23 cellular contexts compared by ENCODE assay signal in genomic region chr3:182252802-182253201, GRCh38.
"Had no signal": no experiment of that assay in that cellular context is flagged by ENCODE, and none has a peak within 500 bp of the region (broad histone marks: within the 10 kb centered on the region; RNA-seq: fewer than 3 reads in every experiment).

No MANE protein-coding gene starts in this region.

- ATAC-seq: Panc1, PC-3 had no signal

- DNase-seq: KBM-7; MG63; NCI-H1092 treated with DMSO at 0.1 percent for 48 hours; NCI-H1436; NCI-H1694; NCI-H187 treated with DMSO at 0.1 percent for 48 hours; NCI-H2029 treated with DMSO at 0.1 percent for 48 hours; NCI-H2107; NCI-H2171; NCI-H226; NCI-H446; NCI-H510A; NCI-H524 treated with DMSO at 0.1 percent for 48 hours; NCI-H69; NCI-H774; NK-92 treated with Interleukin-12 subunit alpha and Interleukin-12 subunit beta, amount 100 ng/mL, for 24 hours; PC-3; SHP77; SK-N-SH; SW 1271 had no signal

- H3K27me3 ChIP-seq: MG63 had no signal

- H3K9ac ChIP-seq: SK-N-SH had no signal

- H3K27ac ChIP-seq: HL-60, RWPE1 had no signal

- H3K36me3 ChIP-seq: MG63 had no signal

- H3K9me3 ChIP-seq: MG63, SK-N-SH had no signal

- H3K4me3 ChIP-seq: MG63 had no signal

- H3K4me2 ChIP-seq: SK-N-SH had no signal
